1 cellular context compared by ENCODE assay signal in the genomic region with DNA sequence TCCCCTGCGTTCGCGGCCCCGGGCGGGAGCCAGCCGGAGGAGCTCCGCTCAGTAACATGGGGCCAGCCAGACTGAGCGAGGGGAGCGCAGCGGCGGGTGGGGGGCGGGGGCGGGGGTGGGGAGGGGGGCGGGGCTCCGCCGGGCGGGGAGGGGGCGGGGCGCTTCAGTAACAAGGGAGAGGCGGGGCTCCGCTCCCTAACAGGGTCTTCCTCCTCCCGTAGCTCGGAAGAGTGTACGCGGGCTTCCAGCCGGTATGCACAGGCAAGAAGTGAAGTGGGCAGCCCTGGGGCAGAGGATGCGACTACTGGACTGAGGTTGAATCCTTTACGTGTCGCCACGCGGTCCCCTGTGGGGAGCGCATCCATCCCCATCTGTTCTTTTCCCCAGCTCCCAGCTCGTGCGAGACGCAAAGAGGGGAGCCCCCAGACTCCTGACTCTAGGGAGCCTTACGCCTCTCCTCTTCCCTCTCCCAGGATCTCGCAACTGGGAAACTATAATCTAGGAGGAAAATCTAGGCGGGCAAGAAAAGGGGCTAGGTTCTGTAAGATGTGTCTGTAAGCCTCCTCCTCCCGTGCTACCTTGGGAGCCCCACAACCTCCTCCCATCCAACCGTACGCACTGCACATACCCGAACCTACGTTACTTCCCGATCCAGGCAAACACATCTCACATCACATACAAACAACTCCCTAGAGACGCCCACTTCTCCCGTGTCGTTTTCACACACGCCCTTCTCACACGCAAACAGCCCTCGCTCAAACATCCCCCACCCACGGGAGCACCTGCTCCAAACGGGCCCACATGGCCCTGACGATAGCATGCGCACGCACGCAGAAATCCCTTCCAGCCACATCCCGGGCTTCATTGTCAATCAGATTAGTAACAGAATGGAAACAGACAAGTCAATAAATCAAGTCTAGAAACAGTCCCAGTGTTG.
TF ChIP-seq lines count a peak whose summit lies in the region.

A gene with protein sequence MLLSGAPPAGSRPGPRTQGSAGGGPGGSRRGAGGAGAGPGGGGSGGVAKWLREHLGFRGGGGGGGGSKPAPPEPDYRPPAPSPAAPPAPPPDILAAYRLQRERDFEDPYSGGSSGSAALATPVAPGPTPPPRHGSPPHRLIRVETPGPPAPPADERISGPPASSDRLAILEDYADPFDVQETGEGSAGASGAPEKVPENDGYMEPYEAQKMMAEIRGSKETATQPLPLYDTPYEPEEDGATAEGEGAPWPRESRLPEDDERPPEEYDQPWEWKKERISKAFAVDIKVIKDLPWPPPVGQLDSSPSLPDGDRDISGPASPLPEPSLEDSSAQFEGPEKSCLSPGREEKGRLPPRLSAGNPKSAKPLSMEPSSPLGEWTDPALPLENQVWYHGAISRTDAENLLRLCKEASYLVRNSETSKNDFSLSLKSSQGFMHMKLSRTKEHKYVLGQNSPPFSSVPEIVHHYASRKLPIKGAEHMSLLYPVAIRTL (minus strand): TSS at position 73 of the 937 bp plus-strand sequence. CDS start 15 bp downstream, at position 58.

TF ChIP-seq in K562, 482 proteins besides CTCF, POLR2A, EP300 and RAD21 (continued from another document and continues in another):
- TF ChIP-seq, protein P1, sequence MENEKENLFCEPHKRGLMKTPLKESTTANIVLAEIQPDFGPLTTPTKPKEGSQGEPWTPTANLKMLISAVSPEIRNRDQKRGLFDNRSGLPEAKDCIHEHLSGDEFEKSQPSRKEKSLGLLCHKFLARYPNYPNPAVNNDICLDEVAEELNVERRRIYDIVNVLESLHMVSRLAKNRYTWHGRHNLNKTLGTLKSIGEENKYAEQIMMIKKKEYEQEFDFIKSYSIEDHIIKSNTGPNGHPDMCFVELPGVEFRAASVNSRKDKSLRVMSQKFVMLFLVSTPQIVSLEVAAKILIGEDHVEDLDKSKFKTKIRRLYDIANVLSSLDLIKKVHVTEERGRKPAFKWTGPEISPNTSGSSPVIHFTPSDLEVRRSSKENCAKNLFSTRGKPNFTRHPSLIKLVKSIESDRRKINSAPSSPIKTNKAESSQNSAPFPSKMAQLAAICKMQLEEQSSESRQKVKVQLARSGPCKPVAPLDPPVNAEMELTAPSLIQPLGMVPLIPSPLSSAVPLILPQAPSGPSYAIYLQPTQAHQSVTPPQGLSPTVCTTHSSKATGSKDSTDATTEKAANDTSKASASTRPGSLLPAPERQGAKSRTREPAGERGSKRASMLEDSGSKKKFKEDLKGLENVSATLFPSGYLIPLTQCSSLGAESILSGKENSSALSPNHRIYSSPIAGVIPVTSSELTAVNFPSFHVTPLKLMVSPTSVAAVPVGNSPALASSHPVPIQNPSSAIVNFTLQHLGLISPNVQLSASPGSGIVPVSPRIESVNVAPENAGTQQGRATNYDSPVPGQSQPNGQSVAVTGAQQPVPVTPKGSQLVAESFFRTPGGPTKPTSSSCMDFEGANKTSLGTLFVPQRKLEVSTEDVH (IDR thresholded peaks at IDR 0.05; ENCODE audit: low read depth, partially characterized antibody): no peak
- TF ChIP-seq, protein P2, sequence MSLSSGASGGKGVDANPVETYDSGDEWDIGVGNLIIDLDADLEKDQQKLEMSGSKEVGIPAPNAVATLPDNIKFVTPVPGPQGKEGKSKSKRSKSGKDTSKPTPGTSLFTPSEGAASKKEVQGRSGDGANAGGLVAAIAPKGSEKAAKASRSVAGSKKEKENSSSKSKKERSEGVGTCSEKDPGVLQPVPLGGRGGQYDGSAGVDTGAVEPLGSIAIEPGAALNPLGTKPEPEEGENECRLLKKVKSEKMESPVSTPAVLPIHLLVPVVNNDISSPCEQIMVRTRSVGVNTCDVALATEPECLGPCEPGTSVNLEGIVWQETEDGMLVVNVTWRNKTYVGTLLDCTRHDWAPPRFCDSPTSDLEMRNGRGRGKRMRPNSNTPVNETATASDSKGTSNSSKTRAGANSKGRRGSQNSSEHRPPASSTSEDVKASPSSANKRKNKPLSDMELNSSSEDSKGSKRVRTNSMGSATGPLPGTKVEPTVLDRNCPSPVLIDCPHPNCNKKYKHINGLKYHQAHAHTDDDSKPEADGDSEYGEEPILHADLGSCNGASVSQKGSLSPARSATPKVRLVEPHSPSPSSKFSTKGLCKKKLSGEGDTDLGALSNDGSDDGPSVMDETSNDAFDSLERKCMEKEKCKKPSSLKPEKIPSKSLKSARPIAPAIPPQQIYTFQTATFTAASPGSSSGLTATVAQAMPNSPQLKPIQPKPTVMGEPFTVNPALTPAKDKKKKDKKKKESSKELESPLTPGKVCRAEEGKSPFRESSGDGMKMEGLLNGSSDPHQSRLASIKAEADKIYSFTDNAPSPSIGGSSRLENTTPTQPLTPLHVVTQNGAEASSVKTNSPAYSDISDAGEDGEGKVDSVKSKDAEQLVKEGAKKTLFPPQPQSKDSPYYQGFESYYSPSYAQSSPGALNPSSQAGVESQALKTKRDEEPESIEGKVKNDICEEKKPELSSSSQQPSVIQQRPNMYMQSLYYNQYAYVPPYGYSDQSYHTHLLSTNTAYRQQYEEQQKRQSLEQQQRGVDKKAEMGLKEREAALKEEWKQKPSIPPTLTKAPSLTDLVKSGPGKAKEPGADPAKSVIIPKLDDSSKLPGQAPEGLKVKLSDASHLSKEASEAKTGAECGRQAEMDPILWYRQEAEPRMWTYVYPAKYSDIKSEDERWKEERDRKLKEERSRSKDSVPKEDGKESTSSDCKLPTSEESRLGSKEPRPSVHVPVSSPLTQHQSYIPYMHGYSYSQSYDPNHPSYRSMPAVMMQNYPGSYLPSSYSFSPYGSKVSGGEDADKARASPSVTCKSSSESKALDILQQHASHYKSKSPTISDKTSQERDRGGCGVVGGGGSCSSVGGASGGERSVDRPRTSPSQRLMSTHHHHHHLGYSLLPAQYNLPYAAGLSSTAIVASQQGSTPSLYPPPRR (CRISPR knock-in tag; IDR thresholded peaks at IDR 0.05; ENCODE audit: borderline replicate concordance): peak; percentile 36; the same call in 1 of the 2 replicates
- TF ChIP-seq, protein P3, sequence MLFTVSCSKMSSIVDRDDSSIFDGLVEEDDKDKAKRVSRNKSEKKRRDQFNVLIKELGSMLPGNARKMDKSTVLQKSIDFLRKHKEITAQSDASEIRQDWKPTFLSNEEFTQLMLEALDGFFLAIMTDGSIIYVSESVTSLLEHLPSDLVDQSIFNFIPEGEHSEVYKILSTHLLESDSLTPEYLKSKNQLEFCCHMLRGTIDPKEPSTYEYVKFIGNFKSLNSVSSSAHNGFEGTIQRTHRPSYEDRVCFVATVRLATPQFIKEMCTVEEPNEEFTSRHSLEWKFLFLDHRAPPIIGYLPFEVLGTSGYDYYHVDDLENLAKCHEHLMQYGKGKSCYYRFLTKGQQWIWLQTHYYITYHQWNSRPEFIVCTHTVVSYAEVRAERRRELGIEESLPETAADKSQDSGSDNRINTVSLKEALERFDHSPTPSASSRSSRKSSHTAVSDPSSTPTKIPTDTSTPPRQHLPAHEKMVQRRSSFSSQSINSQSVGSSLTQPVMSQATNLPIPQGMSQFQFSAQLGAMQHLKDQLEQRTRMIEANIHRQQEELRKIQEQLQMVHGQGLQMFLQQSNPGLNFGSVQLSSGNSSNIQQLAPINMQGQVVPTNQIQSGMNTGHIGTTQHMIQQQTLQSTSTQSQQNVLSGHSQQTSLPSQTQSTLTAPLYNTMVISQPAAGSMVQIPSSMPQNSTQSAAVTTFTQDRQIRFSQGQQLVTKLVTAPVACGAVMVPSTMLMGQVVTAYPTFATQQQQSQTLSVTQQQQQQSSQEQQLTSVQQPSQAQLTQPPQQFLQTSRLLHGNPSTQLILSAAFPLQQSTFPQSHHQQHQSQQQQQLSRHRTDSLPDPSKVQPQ (CRISPR knock-in tag; IDR thresholded peaks at IDR 0.05; ENCODE audit: borderline replicate concordance): no peak
- TF ChIP-seq HNRNPLL (IDR thresholded peaks at IDR 0.05; ENCODE audit: low read depth, low read length, poor library complexity, severe bottlenecking) (no peak), PPARD (CRISPR knock-in tag; IDR thresholded peaks at IDR 0.05) (no peak), CBFA2T3 (IDR thresholded peaks at IDR 0.05) (peak; percentile 40; the same call in 1 of the 2 replicates), TAL1 (IDR thresholded peaks at IDR 0.05) (no peak), ZNF778 (CRISPR knock-in tag; IDR thresholded peaks at IDR 0.05) (no peak), ZC3H4 (CRISPR knock-in tag; IDR thresholded peaks at IDR 0.05; ENCODE audit: borderline replicate concordance) (no peak), ASH1L (IDR thresholded peaks at IDR 0.05; ENCODE audit: borderline replicate concordance, low read depth, partially characterized antibody) (no peak), ZNF77 (CRISPR knock-in tag; IDR thresholded peaks at IDR 0.05) (no peak), TBP (optimal IDR thresholded peaks at IDR 0.05; ENCODE audit: low read depth, low read length) (peak; percentile 31), KHSRP (IDR thresholded peaks at IDR 0.05) (no peak), ZNF263 (CRISPR knock-in tag; IDR thresholded peaks at IDR 0.05; ENCODE audit: borderline replicate concordance) (peak; percentile 37), ZNF41 (CRISPR knock-in tag; conservative IDR thresholded peaks at IDR 0.05) (no peak), STAT5B (CRISPR knock-in tag; IDR thresholded peaks at IDR 0.05) (no peak), KDM5B (IDR thresholded peaks at IDR 0.05; ENCODE audit: insufficient replicate concordance, low read depth, low read length) (no peak), ZNF644 (tag; IDR thresholded peaks at IDR 0.05; ENCODE audit: low read depth) (no peak), TRIM28 (IDR thresholded peaks at IDR 0.05) (no peak), ZNF146 (CRISPR knock-in tag; IDR thresholded peaks at IDR 0.05; ENCODE audit: unreplicated experiment) (no peak)
- TF ChIP-seq, protein P4, sequence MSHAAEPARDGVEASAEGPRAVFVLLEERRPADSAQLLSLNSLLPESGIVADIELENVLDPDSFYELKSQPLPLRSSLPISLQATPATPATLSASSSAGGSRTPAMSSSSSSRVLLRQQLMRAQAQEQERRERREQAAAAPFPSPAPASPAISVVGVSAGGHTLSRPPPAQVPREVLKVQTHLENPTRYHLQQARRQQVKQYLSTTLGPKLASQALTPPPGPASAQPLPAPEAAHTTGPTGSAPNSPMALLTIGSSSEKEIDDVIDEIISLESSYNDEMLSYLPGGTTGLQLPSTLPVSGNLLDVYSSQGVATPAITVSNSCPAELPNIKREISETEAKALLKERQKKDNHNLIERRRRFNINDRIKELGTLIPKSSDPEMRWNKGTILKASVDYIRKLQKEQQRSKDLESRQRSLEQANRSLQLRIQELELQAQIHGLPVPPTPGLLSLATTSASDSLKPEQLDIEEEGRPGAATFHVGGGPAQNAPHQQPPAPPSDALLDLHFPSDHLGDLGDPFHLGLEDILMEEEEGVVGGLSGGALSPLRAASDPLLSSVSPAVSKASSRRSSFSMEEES (CRISPR knock-in tag; IDR thresholded peaks at IDR 0.05): no peak
- TF ChIP-seq, protein P5, sequence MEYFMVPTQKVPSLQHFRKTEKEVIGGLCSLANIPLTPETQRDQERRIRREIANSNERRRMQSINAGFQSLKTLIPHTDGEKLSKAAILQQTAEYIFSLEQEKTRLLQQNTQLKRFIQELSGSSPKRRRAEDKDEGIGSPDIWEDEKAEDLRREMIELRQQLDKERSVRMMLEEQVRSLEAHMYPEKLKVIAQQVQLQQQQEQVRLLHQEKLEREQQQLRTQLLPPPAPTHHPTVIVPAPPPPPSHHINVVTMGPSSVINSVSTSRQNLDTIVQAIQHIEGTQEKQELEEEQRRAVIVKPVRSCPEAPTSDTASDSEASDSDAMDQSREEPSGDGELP (CRISPR knock-in tag; IDR thresholded peaks at IDR 0.05; ENCODE audit: borderline replicate concordance): no peak
- TF ChIP-seq, protein P6, sequence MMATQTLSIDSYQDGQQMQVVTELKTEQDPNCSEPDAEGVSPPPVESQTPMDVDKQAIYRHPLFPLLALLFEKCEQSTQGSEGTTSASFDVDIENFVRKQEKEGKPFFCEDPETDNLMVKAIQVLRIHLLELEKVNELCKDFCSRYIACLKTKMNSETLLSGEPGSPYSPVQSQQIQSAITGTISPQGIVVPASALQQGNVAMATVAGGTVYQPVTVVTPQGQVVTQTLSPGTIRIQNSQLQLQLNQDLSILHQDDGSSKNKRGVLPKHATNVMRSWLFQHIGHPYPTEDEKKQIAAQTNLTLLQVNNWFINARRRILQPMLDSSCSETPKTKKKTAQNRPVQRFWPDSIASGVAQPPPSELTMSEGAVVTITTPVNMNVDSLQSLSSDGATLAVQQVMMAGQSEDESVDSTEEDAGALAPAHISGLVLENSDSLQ (IDR thresholded peaks at IDR 0.05): peak; percentile 68
- TF ChIP-seq, protein P7, sequence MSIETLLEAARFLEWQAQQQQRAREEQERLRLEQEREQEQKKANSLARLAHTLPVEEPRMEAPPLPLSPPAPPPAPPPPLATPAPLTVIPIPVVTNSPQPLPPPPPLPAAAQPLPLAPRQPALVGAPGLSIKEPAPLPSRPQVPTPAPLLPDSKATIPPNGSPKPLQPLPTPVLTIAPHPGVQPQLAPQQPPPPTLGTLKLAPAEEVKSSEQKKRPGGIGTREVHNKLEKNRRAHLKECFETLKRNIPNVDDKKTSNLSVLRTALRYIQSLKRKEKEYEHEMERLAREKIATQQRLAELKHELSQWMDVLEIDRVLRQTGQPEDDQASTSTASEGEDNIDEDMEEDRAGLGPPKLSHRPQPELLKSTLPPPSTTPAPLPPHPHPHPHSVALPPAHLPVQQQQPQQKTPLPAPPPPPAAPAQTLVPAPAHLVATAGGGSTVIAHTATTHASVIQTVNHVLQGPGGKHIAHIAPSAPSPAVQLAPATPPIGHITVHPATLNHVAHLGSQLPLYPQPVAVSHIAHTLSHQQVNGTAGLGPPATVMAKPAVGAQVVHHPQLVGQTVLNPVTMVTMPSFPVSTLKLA (conservative IDR thresholded peaks at IDR 0.05): 0 out of 4 replicates have a peak, but pooled peaks of 1 of the 2 experiments have one; percentile 28
- TF ChIP-seq, protein P8, sequence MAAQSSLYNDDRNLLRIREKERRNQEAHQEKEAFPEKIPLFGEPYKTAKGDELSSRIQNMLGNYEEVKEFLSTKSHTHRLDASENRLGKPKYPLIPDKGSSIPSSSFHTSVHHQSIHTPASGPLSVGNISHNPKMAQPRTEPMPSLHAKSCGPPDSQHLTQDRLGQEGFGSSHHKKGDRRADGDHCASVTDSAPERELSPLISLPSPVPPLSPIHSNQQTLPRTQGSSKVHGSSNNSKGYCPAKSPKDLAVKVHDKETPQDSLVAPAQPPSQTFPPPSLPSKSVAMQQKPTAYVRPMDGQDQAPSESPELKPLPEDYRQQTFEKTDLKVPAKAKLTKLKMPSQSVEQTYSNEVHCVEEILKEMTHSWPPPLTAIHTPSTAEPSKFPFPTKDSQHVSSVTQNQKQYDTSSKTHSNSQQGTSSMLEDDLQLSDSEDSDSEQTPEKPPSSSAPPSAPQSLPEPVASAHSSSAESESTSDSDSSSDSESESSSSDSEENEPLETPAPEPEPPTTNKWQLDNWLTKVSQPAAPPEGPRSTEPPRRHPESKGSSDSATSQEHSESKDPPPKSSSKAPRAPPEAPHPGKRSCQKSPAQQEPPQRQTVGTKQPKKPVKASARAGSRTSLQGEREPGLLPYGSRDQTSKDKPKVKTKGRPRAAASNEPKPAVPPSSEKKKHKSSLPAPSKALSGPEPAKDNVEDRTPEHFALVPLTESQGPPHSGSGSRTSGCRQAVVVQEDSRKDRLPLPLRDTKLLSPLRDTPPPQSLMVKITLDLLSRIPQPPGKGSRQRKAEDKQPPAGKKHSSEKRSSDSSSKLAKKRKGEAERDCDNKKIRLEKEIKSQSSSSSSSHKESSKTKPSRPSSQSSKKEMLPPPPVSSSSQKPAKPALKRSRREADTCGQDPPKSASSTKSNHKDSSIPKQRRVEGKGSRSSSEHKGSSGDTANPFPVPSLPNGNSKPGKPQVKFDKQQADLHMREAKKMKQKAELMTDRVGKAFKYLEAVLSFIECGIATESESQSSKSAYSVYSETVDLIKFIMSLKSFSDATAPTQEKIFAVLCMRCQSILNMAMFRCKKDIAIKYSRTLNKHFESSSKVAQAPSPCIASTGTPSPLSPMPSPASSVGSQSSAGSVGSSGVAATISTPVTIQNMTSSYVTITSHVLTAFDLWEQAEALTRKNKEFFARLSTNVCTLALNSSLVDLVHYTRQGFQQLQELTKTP (IDR thresholded peaks at IDR 0.05; ENCODE audit: low read depth in 1 of 2, partially characterized antibody in 2 of 2): no peak
